1 cellular context compared by ENCODE assay signal in genomic region chr12:117363953-117364486, GRCh38.
TF ChIP-seq lines count a peak whose summit lies in the region.

No MANE protein-coding gene starts in this region.

TF ChIP-seq in K562, 482 proteins besides CTCF, POLR2A, EP300 and RAD21:
- TF ChIP-seq ARID3B (CRISPR knock-in tag; IDR thresholded peaks at IDR 0.05; ENCODE audit: borderline replicate concordance): no peak
- TF ChIP-seq SPI1 (IDR thresholded peaks at IDR 0.05; ENCODE audit: borderline replicate concordance, low read depth, low read length): peak; percentile 45; the same call in 1 of the 2 replicates
- no peak for TF ChIP-seq GABPB2 (CRISPR knock-in tag; conservative IDR thresholded peaks at IDR 0.05)
